In genomic region chr17:76191891-76192290, GRCh38 we compare ENCODE assay signal across 13 cellular contexts. TPM values are rescaled to one million over a fixed set of nuclear protein-coding genes. Genes with fewer than 3 reads are reported as not detected.
DNase-seq lines count a peak whose midpoint lies in the region; ATAC-seq and TF ChIP-seq lines count a peak whose summit lies in the region.
"Had no signal": no experiment of that assay in that cellular context is flagged by ENCODE, and none has a peak within 500 bp of the region (broad histone marks: within the 10 kb centered on the region; RNA-seq: fewer than 3 reads in every experiment).

No MANE protein-coding gene starts in this region.

- intact Hi-C loops in thyroid gland (cut with DNase I): no loop called here

- no peaks in the 10 kb centered on the region for H3K36me3 ChIP-seq in thyroid gland
- H3K36me3 ChIP-seq: tibial nerve had no signal

- WGBS in thyroid gland, 2 donors: 64 to 73% methylated on average over 6 of the region's 6 CpGs

- peak; percentile 49 to 54 for DNase-seq in activated CD4-positive, alpha-beta T cell treated with anti-CD3 and anti-CD28 coated beads for 4 hours
- no peak for DNase-seq in activated CD4-positive, alpha-beta T cell treated with anti-CD3 and anti-CD28 coated beads, Interleukin-2, amount 50 U/mL, for 1 hour
- peak; percentile 61 for DNase-seq in stimulated activated CD4-positive, alpha-beta T cell treated with anti-CD3 and anti-CD28 coated beads, Interleukin-4, amount 100 ng/mL, for 24 hours
- no peak for DNase-seq in C1 segment of cervical spinal cord (lab: John Stamatoyannopoulos, UW)
- DNase-seq in erythroblast (lab: John Stamatoyannopoulos, UW): no peak
- no peak for DNase-seq in thyroid gland
- DNase-seq: NCI-H774, retina had no signal

- peak; percentile 49 for ATAC-seq in HG02852 (IDR thresholded peaks at IDR 0.05; ENCODE audit: unreplicated experiment)
- ATAC-seq in activated CD4-positive, CD25-positive, alpha-beta regulatory T cell treated with anti-CD3 and anti-CD28 coated beads, Interleukin-2, amount 50 U/mL, for 24 hours: peak; percentile 94 to 96
- ATAC-seq: HCT116 had no signal

- no peaks in the 10 kb centered on the region for H3K9me3 ChIP-seq in thyroid gland
- H3K9me3 ChIP-seq: tibial nerve had no signal

- H3K4me1 ChIP-seq in thyroid gland: peaks cover 17 to 18% of the 10 kb centered on the region in 2 donors

- H3K27me3 ChIP-seq in thyroid gland: no peaks in the 10 kb centered on the region
- H3K27me3 ChIP-seq: tibial nerve had no signal

- H3K27ac ChIP-seq in thyroid gland: no peak overlapping the region

- no peak for TF ChIP-seq CTCF in thyroid gland (IDR thresholded peaks at IDR 0.05)

- H3K4me3 ChIP-seq in thyroid gland (replicated peaks in 1 of 3): no peak overlapping the region
- H3K4me3 ChIP-seq: tibial nerve had no signal

- TF ChIP-seq POLR2A in erythroblast (IDR thresholded peaks at IDR 0.05; ENCODE audit: low read length) (no peak), thyroid gland (IDR thresholded peaks at IDR 0.05) (no peak)

RNA-seq across cellular contexts. Expression of gene RNF157, which starts 48.4 kb away (rescaled TPM):
- 1 to 10 TPM; 1.7 to 6.6 (median 4.7) TPM for total RNA-seq in thyroid gland

RNA-seq across cellular contexts. Expression of gene FOXJ1, which starts 50.8 kb away (rescaled TPM):
- total RNA-seq in thyroid gland: 1 to 10 TPM; 1.1 to 6.5 (median 5.7) TPM
- total RNA-seq: A172, tibial nerve had no signal

Comparison
In these comparisons a context has a peak if more than half of its experiments do, and no peak if none do; other contexts are left out.
1. DNase-seq: peak in activated CD4-positive, alpha-beta T cell treated with anti-CD3 and anti-CD28 coated beads for 4 hours (2 of 2) and stimulated activated CD4-positive, alpha-beta T cell treated with anti-CD3 and anti-CD28 coated beads, Interleukin-4, amount 100 ng/mL, for 24 hours (single experiment); none in activated CD4-positive, alpha-beta T cell treated with anti-CD3 and anti-CD28 coated beads, Interleukin-2, amount 50 U/mL, for 1 hour (single experiment), C1 segment of cervical spinal cord (0 of 14), erythroblast (0 of 2) and thyroid gland (0 of 2).